ENCODE assay signal across 8 cellular contexts in the genomic region with DNA sequence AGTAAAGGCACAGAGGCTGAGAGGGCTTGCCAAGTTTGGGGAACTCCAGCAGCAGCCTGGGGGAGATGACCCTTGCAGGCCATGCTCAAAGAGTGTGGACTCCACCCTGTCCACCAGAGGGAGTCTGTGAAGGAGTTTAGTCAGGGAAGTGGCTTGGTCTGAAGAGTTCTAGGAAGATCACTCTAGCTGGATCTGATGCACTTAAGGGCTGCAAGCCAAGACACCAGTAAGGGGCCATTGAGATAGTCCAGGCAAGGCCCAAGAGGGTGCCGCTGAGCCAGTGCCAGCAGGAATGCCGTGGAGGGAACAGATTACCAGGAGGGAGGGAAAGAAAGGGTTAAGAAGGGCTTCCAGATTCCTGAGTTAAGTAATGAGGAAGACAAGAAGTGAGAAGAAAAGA.
A peak's percentile ranks its signal among the peaks of the same experiment; 100 is the strongest.
DNase-seq lines count a peak whose midpoint lies in the region; ATAC-seq and TF ChIP-seq lines count a peak whose summit lies in the region.

No MANE protein-coding gene starts in this region.

- H3K4me1 Mint-ChIP-seq in endodermal cell: peaks cover 3% of the 10 kb centered on the region

- H3K79me2 ChIP-seq in Karpas-422 (ENCODE audit: low read length): no peaks in the 10 kb centered on the region

- peak; percentile 72 for ATAC-seq in GM21825 (IDR thresholded peaks at IDR 0.05; ENCODE audit: unreplicated experiment)

- H3K36me3 ChIP-seq in Karpas-422 (ENCODE audit: insufficient read depth, low read length) (no peaks in the 10 kb centered on the region), endodermal cell (ENCODE audit: control insufficient read depth, insufficient read depth, low read length) (no peaks in the 10 kb centered on the region), tibial artery (peaks cover 25 to 47% (median 38%) of the 10 kb centered on the region in 3 donors)

- peak; percentile 11 for DNase-seq in activated gamma-delta T cell treated with Interleukin-2 at 50 U/mL for 16 hours
- DNase-seq in activated gamma-delta T cell (lab: John Stamatoyannopoulos, UW): no peak
- DNase-seq in Karpas-422: peak; percentile 81
- peak; percentile 51 for DNase-seq in UCSD-AML1 (lab: John Stamatoyannopoulos, UW; ENCODE audit: unreplicated experiment)
- DNase-seq in endodermal cell: peak; percentile 93
- peak; percentile 43 for DNase-seq in mucosa of gallbladder (ENCODE audit: low spot score)
- peak; percentile 55 to 75 for DNase-seq in tibial artery

- intact Hi-C loops in tibial artery (cut with DNase I; ENCODE audit: low total_unique reads): loop anchor here (10.0 kb wide), 1 partner anchor 58 kb away; no protein-coding TSS in a partner anchor

- H3K4me1 ChIP-seq in Karpas-422 (ENCODE audit: low read length): peaks cover 5% of the 10 kb centered on the region; the same call in 1 of the 2 replicates
- H3K4me1 ChIP-seq in endodermal cell (ENCODE audit: control insufficient read depth, insufficient read depth, low read length): no peaks in the 10 kb centered on the region
- H3K4me1 ChIP-seq in tibial artery: peaks cover 0 to 20% (median 5%) of the 10 kb centered on the region in 4 donors

- H3K27ac ChIP-seq in Karpas-422 (ENCODE audit: low read length) (no peak overlapping the region), endodermal cell (ENCODE audit: low read depth, low read length) (no peak overlapping the region), tibial artery (peak overlapping the region; percentile 28 to 56)

- no peaks in the 10 kb centered on the region for H3K9me2 ChIP-seq in Karpas-422 (replicated peaks; ENCODE audit: insufficient read depth, low read length)

- H3K4me2 ChIP-seq in Karpas-422 (ENCODE audit: low read depth, low read length, poor library complexity, severe bottlenecking): no peak overlapping the region

- H3K27me3 Mint-ChIP-seq in endodermal cell (ENCODE audit: insufficient read depth): no peaks in the 10 kb centered on the region

- H3K9me3 Mint-ChIP-seq in endodermal cell: no peaks in the 10 kb centered on the region

- no peaks in the 10 kb centered on the region for H4K20me1 ChIP-seq in Karpas-422 (ENCODE audit: insufficient read depth, low read depth, low read length)

- H3K9ac ChIP-seq in Karpas-422 (ENCODE audit: low read length): no peak overlapping the region
- no peak overlapping the region for H3K9ac ChIP-seq in endodermal cell (ENCODE audit: extremely low read depth, low read length, poor library complexity, severe bottlenecking)

- H3K9me3 ChIP-seq in Karpas-422 (ENCODE audit: low read length): no peaks in the 10 kb centered on the region
- no peaks in the 10 kb centered on the region for H3K9me3 ChIP-seq in endodermal cell (ENCODE audit: control insufficient read depth, low read length)
- no peaks in the 10 kb centered on the region for H3K9me3 ChIP-seq in tibial artery

- no peak overlapping the region for H2AFZ ChIP-seq in Karpas-422 (ENCODE audit: low read length)

- H3K4me3 ChIP-seq in Karpas-422 (ENCODE audit: low read length) (no peak overlapping the region), endodermal cell (ENCODE audit: low read length) (no peak overlapping the region), tibial artery (no peak overlapping the region)

- H3K27me3 ChIP-seq in Karpas-422 (ENCODE audit: low read length): no peaks in the 10 kb centered on the region
- H3K27me3 ChIP-seq in endodermal cell (ENCODE audit: control insufficient read depth, insufficient read depth, low read length, poor library complexity, severe bottlenecking): no peaks in the 10 kb centered on the region
- no peaks in the 10 kb centered on the region for H3K27me3 ChIP-seq in tibial artery

- no peak overlapping the region for H3K4me3 Mint-ChIP-seq in endodermal cell

- WGBS in endodermal cell (ENCODE audit: insufficient coverage in 1 of 2, insufficient read length in 1 of 2), 2 experiments: 25 to 27% methylated on average over 2 of the region's 2 CpGs

- peaks cover 4% of the 10 kb centered on the region for H3K36me3 Mint-ChIP-seq in endodermal cell (ENCODE audit: low read depth)

- TF ChIP-seq CTCF in endodermal cell (conservative IDR thresholded peaks at IDR 0.05) (peak; percentile 88), tibial artery (IDR thresholded peaks at IDR 0.05) (peak; percentile 70 to 71)

- H3K27ac Mint-ChIP-seq in endodermal cell: no peak overlapping the region

Comparison
In these comparisons a context has a peak if more than half of its experiments do, and no peak if none do; other contexts are left out.
1. H3K27ac ChIP-seq: peak in tibial artery (2 of 2); none in Karpas-422 (single experiment) and endodermal cell (single experiment).